19 cellular contexts compared by ENCODE assay signal in the genomic region with DNA sequence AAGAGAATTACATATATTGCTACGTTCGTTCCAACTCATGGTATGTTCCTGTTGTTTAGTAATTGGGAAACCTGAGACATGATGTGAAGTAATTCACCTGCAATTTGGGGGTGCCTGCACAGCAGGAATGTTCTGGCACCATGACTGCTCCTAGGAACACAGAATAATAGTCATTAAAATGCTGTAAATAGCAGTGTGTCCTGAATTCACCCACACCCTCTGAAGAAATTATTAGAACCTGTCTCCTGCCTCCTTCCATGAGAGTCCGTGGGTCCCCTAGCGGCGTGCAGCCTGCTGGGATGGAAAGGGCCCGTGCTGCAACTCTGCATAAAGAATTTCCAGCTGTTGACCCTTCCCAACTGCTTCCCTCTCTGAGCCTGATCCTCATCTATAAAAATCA.
"Had no signal": no experiment of that assay in that cellular context is flagged by ENCODE, and none has a peak within 500 bp of the region (broad histone marks: within the 10 kb centered on the region; RNA-seq: fewer than 3 reads in every experiment).

No MANE protein-coding gene starts in this region.

- DNase-seq: Kasumi-1, MM.1S, NCI-H1092 treated with DMSO at 0.1 percent for 48 hours, NCI-H1436 treated with DMSO at 0.1 percent for 48 hours, NCI-H1694, NCI-H187 treated with DMSO at 0.1 percent for 48 hours, NCI-H2029 treated with DMSO at 0.1 percent for 48 hours, NCI-H2171 treated with DMSO at 0.1 percent for 48 hours, NCI-H226, NCI-H446, NCI-H510A, NCI-H524 treated with DMSO at 0.1 percent for 48 hours, NCI-H69, NCI-H774, SHP77, SK-N-SH, SW 1271 had no signal

- H3K27ac ChIP-seq: KMS-11, RWPE1 had no signal

- H3K4me2 ChIP-seq: KMS-11, SK-N-SH had no signal

- H3K9me3 ChIP-seq: SK-N-SH had no signal

- H3K9ac ChIP-seq: KMS-11, SK-N-SH had no signal
